ENCODE assay signal across 9 cellular contexts in genomic region chr7:77651544-77652162, GRCh38. TPM values are rescaled to one million over a fixed set of nuclear protein-coding genes. Genes with fewer than 3 reads are reported as not detected.
DNase-seq lines count a peak whose midpoint lies in the region; ATAC-seq, FAIRE-seq and TF ChIP-seq lines count a peak whose summit lies in the region.
"Had no signal": no experiment of that assay in that cellular context is flagged by ENCODE, and none has a peak within 500 bp of the region (broad histone marks: within the 10 kb centered on the region; RNA-seq: fewer than 3 reads in every experiment).

No MANE protein-coding gene starts in this region.

- H3K4me3 ChIP-seq in HAP-1 (no peak overlapping the region), PC-9 (no peak overlapping the region)
- H3K4me3 ChIP-seq: BLaER1 had no signal

- DNase-seq in DMS153 treated with DMSO at 0.1 percent for 48 hours (lab: John Stamatoyannopoulos, UW; ENCODE audit: unreplicated experiment) (peak; percentile 17), DMS153 (lab: John Stamatoyannopoulos, UW) (no peak), HAP-1 (ENCODE audit: low spot score in 2 of 2) (peak; percentile 48 to 59), PC-9 (peak in 1 of 2 experiments; percentile 17), mesothelial cell of epicardium (ENCODE audit: low spot score in 2 of 2, unreplicated experiment in 2 of 2) (no peak), middle frontal gyrus (ENCODE audit: extremely low spot score, low spot score) (no peak)

- peaks cover 12% of the 10 kb centered on the region for H3K4me1 Mint-ChIP-seq in mesothelial cell of epicardium

- no peak overlapping the region for H2AFZ ChIP-seq in PC-9

- H3K36me3 ChIP-seq in HAP-1 (replicated peaks) (no peaks in the 10 kb centered on the region), PC-9 (ENCODE audit: low read depth) (no peaks in the 10 kb centered on the region; the same call in 1 of the 2 replicates)

- H4K20me1 ChIP-seq in PC-9 (ENCODE audit: insufficient read depth), result no peaks in the 10 kb centered on the region
- H4K20me1 ChIP-seq: BLaER1 had no signal

- no peaks in the 10 kb centered on the region for H3K79me2 ChIP-seq in PC-9 (ENCODE audit: low read depth)

- H3K4me3 Mint-ChIP-seq in mesothelial cell of epicardium, result no peak overlapping the region

- no peaks in the 10 kb centered on the region for H3K9me3 Mint-ChIP-seq in mesothelial cell of epicardium

- H3K27ac ChIP-seq in PC-9, result no peak overlapping the region
- H3K27ac ChIP-seq: BLaER1 had no signal

- H3K9me2 ChIP-seq in PC-9 (ENCODE audit: insufficient read depth), result no peaks in the 10 kb centered on the region

- peak overlapping the region; percentile 56 for H3K27ac Mint-ChIP-seq in mesothelial cell of epicardium

- H3F3A ChIP-seq in PC-9 (ENCODE audit: insufficient read depth, low read depth), result peaks cover 56% of the 10 kb centered on the region

- H3K4me1 ChIP-seq in HAP-1 (no peaks in the 10 kb centered on the region), PC-9 (replicated peaks; ENCODE audit: insufficient read depth) (no peaks in the 10 kb centered on the region)
- H3K4me1 ChIP-seq: BLaER1 had no signal

- H3K4me2 ChIP-seq in PC-9, result no peak overlapping the region
- H3K4me2 ChIP-seq: BLaER1 had no signal

- intact Hi-C loops in PC-9 (cut with micrococcal nuclease; ENCODE audit: unreplicated experiment), result loop anchor here (10.0 kb wide), 1 partner anchor 573 kb away; no protein-coding TSS in a partner anchor

- peaks cover 2% of the 10 kb centered on the region for H3K36me3 Mint-ChIP-seq in mesothelial cell of epicardium

- peak; percentile 83 for TF ChIP-seq CTCF in PC-9 (conservative IDR thresholded peaks at IDR 0.05)
- TF ChIP-seq CTCF in mesothelial cell of epicardium (IDR thresholded peaks at IDR 0.05; ENCODE audit: unreplicated experiment), result peak; percentile 63

- FAIRE-seq in colon (lab: Jason Lieb, UNC), result peak; percentile 51

- POLR2A ChIA-PET in PC-9 (lab: Charles Lee; ENCODE audit: unreplicated experiment), result interaction anchor here (0.6 kb wide), 1 partner anchor 282 kb away, joined by 3 read pairs; no protein-coding TSS in a partner anchor

- H3K9me3 ChIP-seq in HAP-1 (no peaks in the 10 kb centered on the region), PC-9 (ENCODE audit: insufficient read depth, low read depth) (no peaks in the 10 kb centered on the region)
- H3K9me3 ChIP-seq: BLaER1 had no signal

- CTCF ChIA-PET in PC-9 (lab: Charles Lee), result interaction anchor here (0.5 to 1.5 kb wide), 9 partner anchors 9 to 1653 kb away, joined by 3 to 7 read pairs (median 5); no protein-coding TSS in a partner anchor

- H3K27me3 ChIP-seq in HAP-1 (ENCODE audit: low read depth), result no peaks in the 10 kb centered on the region
- no peaks in the 10 kb centered on the region for H3K27me3 ChIP-seq in PC-9 (ENCODE audit: insufficient read depth, low read depth)
- H3K27me3 ChIP-seq: BLaER1 had no signal

- ATAC-seq in GM21825 (IDR thresholded peaks at IDR 0.05; ENCODE audit: unreplicated experiment), result no peak

- no TSS peak for BruUV-seq in PC-9 (replicated peaks; lab: Mats Ljungman, UMichigan)

- in situ Hi-C loops in HAP-1 (cut with MboI; ENCODE audit: low sequenced_read_pairs), result loop anchor here (25.0 kb wide), 1 partner anchor 261 kb away; no protein-coding TSS in a partner anchor

- no peaks in the 10 kb centered on the region for H3K27me3 Mint-ChIP-seq in mesothelial cell of epicardium (ENCODE audit: low read depth)

RNA-seq across cellular contexts. Expression of gene RSBN1L, which starts 44.6 kb away (rescaled TPM):
- total RNA-seq in PC-9 (2021) (13.3 and 20.7 TPM in 2 replicates), mesothelial cell of epicardium (23.4 to 26.7 TPM (median 26.5 TPM) in 3 replicates)

Comparison
In these comparisons a context has a peak if more than half of its experiments do, and no peak if none do; other contexts are left out.
1. DNase-seq: peak in DMS153 treated with DMSO at 0.1 percent for 48 hours (single experiment) and HAP-1 (2 of 2); none in DMS153 (single experiment), mesothelial cell of epicardium (0 of 2) and middle frontal gyrus (single experiment).